In genomic region chr10:33334170-33334838, GRCh38 we compare ENCODE assay signal across 8 cellular contexts. TPM values are rescaled to one million over a fixed set of nuclear protein-coding genes. Genes with fewer than 3 reads are reported as not detected.
A peak's percentile ranks its signal among the peaks of the same experiment; 100 is the strongest.
DNase-seq lines count a peak whose midpoint lies in the region; ATAC-seq and TF ChIP-seq lines count a peak whose summit lies in the region.

TSS of gene NRP1 (minus strand) at chr10:33334667. CDS start at chr10:33334382, 285 bp downstream.

- H3K9me3 Mint-ChIP-seq in stimulated activated memory B cell treated with anti-CD40 and anti-IgM and Interleukin-4, amounts not matched to agents 10 μg/mL and 1 μg/mL and 100 μg/mL, for 72 hours, result no peaks in the 10 kb centered on the region

- H3K9me3 ChIP-seq in Peyer's patch, result no peaks in the 10 kb centered on the region

- peak within 1 kb of the TSS; percentile 85 for H3K27ac ChIP-seq in ACC112 (ENCODE audit: low read depth, low read length)
- H3K27ac ChIP-seq in Peyer's patch, result peak within 1 kb of the TSS; percentile 64 to 88 (median 80)
- H3K27ac ChIP-seq in layer of hippocampus (ENCODE audit: low read depth, low read length), result peak within 1 kb of the TSS; percentile 62

- H3K4me3 ChIP-seq in ACC112 (ENCODE audit: low read depth, low read length) (peak within 1 kb of the TSS; percentile 96), GM12875 (ENCODE audit: low read depth, low read length) (peak within 1 kb of the TSS; percentile 31), Peyer's patch (peak within 1 kb of the TSS; percentile 41 to 78 (median 61))

- H3K36me3 Mint-ChIP-seq in stimulated activated memory B cell treated with anti-CD40 and anti-IgM and Interleukin-4, amounts not matched to agents 10 μg/mL and 1 μg/mL and 100 μg/mL, for 72 hours, result no peaks in the 10 kb centered on the region

- TF ChIP-seq CTCF in GM12875 (IDR thresholded peaks at IDR 0.05; ENCODE audit: borderline replicate concordance, insufficient read depth, low read depth, low read length) (no peak), Peyer's patch (IDR thresholded peaks at IDR 0.05) (no peak)

- H3K27me3 ChIP-seq in ACC112 (ENCODE audit: insufficient read depth, low read length) (no peaks in the 10 kb centered on the region), Peyer's patch (no peaks in the 10 kb centered on the region), layer of hippocampus (ENCODE audit: control insufficient read depth, insufficient read depth, low read length) (no peaks in the 10 kb centered on the region)

- H3K27me3 Mint-ChIP-seq in stimulated activated memory B cell treated with anti-CD40 and anti-IgM and Interleukin-4, amounts not matched to agents 10 μg/mL and 1 μg/mL and 100 μg/mL, for 72 hours, result peaks cover 77% of the 10 kb centered on the region

- peaks cover 16% of the 10 kb centered on the region for H3K4me1 Mint-ChIP-seq in stimulated activated memory B cell treated with anti-CD40 and anti-IgM and Interleukin-4, amounts not matched to agents 10 μg/mL and 1 μg/mL and 100 μg/mL, for 72 hours

- no peak within 1 kb of the TSS for H2AFZ ChIP-seq in ACC112 (ENCODE audit: low read length, unreplicated experiment)

- ATAC-seq in stimulated activated memory B cell treated with anti-CD40 and anti-IgM and Interleukin-4, amounts not matched to agents 10 μg/mL and 1 μg/mL and 100 μg/mL, for 72 hours, result no peak
- ATAC-seq in GM18519 (IDR thresholded peaks at IDR 0.05; ENCODE audit: low FRiP score, unreplicated experiment), result no peak

- no peak within 1 kb of the TSS for H3K27ac Mint-ChIP-seq in stimulated activated memory B cell treated with anti-CD40 and anti-IgM and Interleukin-4, amounts not matched to agents 10 μg/mL and 1 μg/mL and 100 μg/mL, for 72 hours

- peaks cover 81% of the 10 kb centered on the region for H3K79me2 ChIP-seq in ACC112 (ENCODE audit: control insufficient read depth, insufficient read depth, low read length, unreplicated experiment)

- peak within 1 kb of the TSS; percentile 66 for H3K4me3 Mint-ChIP-seq in stimulated activated memory B cell treated with anti-CD40 and anti-IgM and Interleukin-4, amounts not matched to agents 10 μg/mL and 1 μg/mL and 100 μg/mL, for 72 hours

- peaks cover 27% of the 10 kb centered on the region for H3K4me1 ChIP-seq in ACC112 (ENCODE audit: control insufficient read depth, insufficient read depth, low read length, unreplicated experiment)
- H3K4me1 ChIP-seq in Peyer's patch, result peaks cover 0 to 14% (median 0%) of the 10 kb centered on the region in 4 donors

- DNase-seq in Peyer's patch, result peak in 2 of 3 donors; percentile 48 to 65
- DNase-seq in cerebellum (ENCODE audit: low spot score), result no peak
- no peak for DNase-seq in NOMO-1 treated with dmso at 0.1 percent for 144 hours (lab: John Stamatoyannopoulos, UW; ENCODE audit: unreplicated experiment)

- H3K36me3 ChIP-seq in ACC112 (ENCODE audit: insufficient read depth, low read length), result peaks cover 37% of the 10 kb centered on the region
- H3K36me3 ChIP-seq in Peyer's patch, result no peaks in the 10 kb centered on the region

- TF ChIP-seq POLR2A in Peyer's patch (IDR thresholded peaks at IDR 0.05), result no peak

RNA-seq across cellular contexts. Expression of gene NRP1, which starts in this region (rescaled TPM):
- total RNA-seq in Peyer's patch, result 10 to 100 TPM; 17.7 to 47.0 (median 21.0) TPM
- 35.0 TPM for total RNA-seq in cerebellum

Comparison
In these comparisons a context has a peak if more than half of its experiments do, and no peak if none do; other contexts are left out.
1. H3K4me3 ChIP-seq: peak in every context shown above with its lines; median percentile 96 in ACC112; 61 in Peyer's patch; 31 in GM12875.
2. DNase-seq: peak in Peyer's patch (2 of 3); none in cerebellum (single experiment) and NOMO-1 treated with dmso at 0.1 percent for 144 hours (single experiment).
3. Peak in every context shown above with its lines, with median percentiles within 50 percentile points of each other: H3K27ac ChIP-seq.